1 cellular context compared by ENCODE assay signal in genomic region chr9:132670359-132670815, GRCh38.
A peak's percentile ranks its signal among the peaks of the same experiment; 100 is the strongest.
TF ChIP-seq lines count a peak whose summit lies in the region.

GTF3C4 (plus strand) TSS chr9:132670464; CDS start chr9:132670599, 135 bp downstream.

TF ChIP-seq in HepG2, 621 proteins besides CTCF, POLR2A, EP300 and RAD21 (continued from another document and continues in another):
- TF ChIP-seq NCOA5 (CRISPR knock-in tag; IDR thresholded peaks at IDR 0.05), result no peak
- TF ChIP-seq ZBTB14 (CRISPR knock-in tag; IDR thresholded peaks at IDR 0.05), result no peak
- TF ChIP-seq ZNF331 (CRISPR knock-in tag; IDR thresholded peaks at IDR 0.05), result no peak
- no peak for TF ChIP-seq PAF1 (CRISPR knock-in tag; IDR thresholded peaks at IDR 0.05)
- no peak for TF ChIP-seq MIER3 (CRISPR knock-in tag; IDR thresholded peaks at IDR 0.05; ENCODE audit: borderline replicate concordance)
- no peak for TF ChIP-seq FLYWCH1 (CRISPR knock-in tag; IDR thresholded peaks at IDR 0.05)
- 0 out of 2 replicates have a peak, but pooled peaks have one; percentile 6 for TF ChIP-seq MAZ (IDR thresholded peaks at IDR 0.05; ENCODE audit: borderline replicate concordance, low read depth, low read length)
- no peak; the same call in 1 of the 2 replicates for TF ChIP-seq MAZ (CRISPR knock-in tag; IDR thresholded peaks at IDR 0.05; ENCODE audit: low read depth)
- TF ChIP-seq POGK (CRISPR knock-in tag; conservative IDR thresholded peaks at IDR 0.05), result peak; percentile 34; the same call in 1 of the 2 replicates
- TF ChIP-seq ZSCAN20 (CRISPR knock-in tag; IDR thresholded peaks at IDR 0.05; ENCODE audit: borderline replicate concordance), result no peak
- TF ChIP-seq ARNT (IDR thresholded peaks at IDR 0.05), result no peak
- TF ChIP-seq HBP1 (CRISPR knock-in tag; IDR thresholded peaks at IDR 0.05; ENCODE audit: low read depth), result no peak; the same call in 1 of the 2 replicates
- no peak for TF ChIP-seq ZNF652 (CRISPR knock-in tag; IDR thresholded peaks at IDR 0.05; ENCODE audit: borderline replicate concordance, low read depth)
- TF ChIP-seq MAFG (CRISPR knock-in tag; IDR thresholded peaks at IDR 0.05), result no peak
- TF ChIP-seq ZNF747 (CRISPR knock-in tag; IDR thresholded peaks at IDR 0.05; ENCODE audit: borderline replicate concordance), result no peak
- TF ChIP-seq MTERF4 (CRISPR knock-in tag; IDR thresholded peaks at IDR 0.05), result no peak
- TF ChIP-seq ZNF740 (CRISPR knock-in tag; IDR thresholded peaks at IDR 0.05), result no peak
- no peak for TF ChIP-seq CBFB (CRISPR knock-in tag; IDR thresholded peaks at IDR 0.05)
- no peak for TF ChIP-seq ZNF546 (CRISPR knock-in tag; conservative IDR thresholded peaks at IDR 0.05)
- no peak for TF ChIP-seq ZNF816 (CRISPR knock-in tag; IDR thresholded peaks at IDR 0.05; ENCODE audit: borderline replicate concordance)
- TF ChIP-seq SRSF1 (optimal IDR thresholded peaks at IDR 0.05; ENCODE audit: low read depth, low read length), result no peak
- TF ChIP-seq ZNF607 (CRISPR knock-in tag; IDR thresholded peaks at IDR 0.05; ENCODE audit: borderline replicate concordance), result no peak
- TF ChIP-seq ZSCAN25 (CRISPR knock-in tag; IDR thresholded peaks at IDR 0.05), result no peak
- no peak for TF ChIP-seq JUN (CRISPR knock-in tag; IDR thresholded peaks at IDR 0.05)
- no peak for TF ChIP-seq GFI1 (CRISPR knock-in tag; IDR thresholded peaks at IDR 0.05; ENCODE audit: borderline replicate concordance)
- TF ChIP-seq ELF3 (CRISPR knock-in tag; IDR thresholded peaks at IDR 0.05), result no peak
- TF ChIP-seq NFYC (CRISPR knock-in tag; IDR thresholded peaks at IDR 0.05), result no peak
- TF ChIP-seq DNMT1 (CRISPR knock-in tag; IDR thresholded peaks at IDR 0.05), result no peak; the same call in 1 of the 2 replicates
- no peak for TF ChIP-seq HIC2 (CRISPR knock-in tag; IDR thresholded peaks at IDR 0.05; ENCODE audit: low read depth)
- TF ChIP-seq TERF1 (CRISPR knock-in tag; IDR thresholded peaks at IDR 0.05), result no peak
- no peak for TF ChIP-seq E2F5 (CRISPR knock-in tag; conservative IDR thresholded peaks at IDR 0.05)
- no peak for TF ChIP-seq SATB2 (CRISPR knock-in tag; IDR thresholded peaks at IDR 0.05)
- no peak for TF ChIP-seq SP1 (IDR thresholded peaks at IDR 0.05)
- no peak for TF ChIP-seq SP1 (CRISPR knock-in tag; IDR thresholded peaks at IDR 0.05)
- no peak for TF ChIP-seq PHF21A (CRISPR knock-in tag; IDR thresholded peaks at IDR 0.05)
- TF ChIP-seq KMT2A (CRISPR knock-in tag; IDR thresholded peaks at IDR 0.05), result peak; percentile 73; the same call in 1 of the 2 replicates
- TF ChIP-seq ZBTB2 (CRISPR knock-in tag; IDR thresholded peaks at IDR 0.05; ENCODE audit: low read depth), result no peak
- TF ChIP-seq RCOR2 (CRISPR knock-in tag; IDR thresholded peaks at IDR 0.05), result no peak
- TF ChIP-seq GLI4 (CRISPR knock-in tag; IDR thresholded peaks at IDR 0.05; ENCODE audit: borderline replicate concordance), result no peak
- TF ChIP-seq ETS1 (CRISPR knock-in tag; IDR thresholded peaks at IDR 0.05), result no peak
- TF ChIP-seq KDM1A (CRISPR knock-in tag; IDR thresholded peaks at IDR 0.05), result no peak
- no peak for TF ChIP-seq CC2D1A (CRISPR knock-in tag; IDR thresholded peaks at IDR 0.05)
- TF ChIP-seq ZNF749 (CRISPR knock-in tag; IDR thresholded peaks at IDR 0.05; ENCODE audit: borderline replicate concordance), result 0 out of 2 replicates have a peak, but pooled peaks have one; percentile 15
- TF ChIP-seq CCAR2 (optimal IDR thresholded peaks at IDR 0.05; ENCODE audit: low read depth, low read length), result no peak
- no peak for TF ChIP-seq MNT (IDR thresholded peaks at IDR 0.05)
- TF ChIP-seq IKZF5 (CRISPR knock-in tag; IDR thresholded peaks at IDR 0.05), result no peak
- TF ChIP-seq FOXO1 (CRISPR knock-in tag; IDR thresholded peaks at IDR 0.05), result no peak
- TF ChIP-seq ATF3 (CRISPR knock-in tag; IDR thresholded peaks at IDR 0.05), result no peak
